ENCODE assay signal across 8 cellular contexts in genomic region chr13:90615767-90616166, GRCh38.
"Had no signal": no experiment of that assay in that cellular context is flagged by ENCODE, and none has a peak within 500 bp of the region (broad histone marks: within the 10 kb centered on the region; RNA-seq: fewer than 3 reads in every experiment).

No MANE protein-coding gene starts in this region.

- DNase-seq: GDM1, GF-D8 had no signal

- ATAC-seq: GM12878 had no signal

- FAIRE-seq: G401.6, GM12878, GM12891, GM12892, GM18507, GM19239 had no signal

- H3K4me3 ChIP-seq: GM12878 had no signal
